In genomic region chr17:33086041-33086440, GRCh38 we compare ENCODE assay signal across 21 cellular contexts.
"Had no signal": no experiment of that assay in that cellular context is flagged by ENCODE, and none has a peak within 500 bp of the region (broad histone marks: within the 10 kb centered on the region; RNA-seq: fewer than 3 reads in every experiment).

No MANE protein-coding gene starts in this region.

- H3K27ac ChIP-seq: RWPE1 had no signal

- DNase-seq: KBM-7, MV-4-11, NCI-H1048, NCI-H1105, NCI-H1417, NCI-H1436 treated with DMSO at 0.1 percent for 48 hours, NCI-H1694, NCI-H187 treated with DMSO at 0.1 percent for 48 hours, NCI-H2081, NCI-H2107, NCI-H2227 treated with DMSO at 0.1 percent for 48 hours, NCI-H446, NCI-H510A, NCI-H524 treated with DMSO at 0.1 percent for 48 hours, NCI-H69, NCI-H774, PC-3, SHP77 had no signal

- ATAC-seq: Panc1, PC-3, SK-N-SH treated with all-trans-retinoic acid at 6 μM for 48 hours had no signal
